Comparison of ENCODE assay signal across 2 cellular contexts in genomic region chr5:101643793-101644192, GRCh38.
A peak's percentile ranks its signal among the peaks of the same experiment; 100 is the strongest.
TF ChIP-seq lines count a peak whose summit lies in the region.

No MANE protein-coding gene starts in this region.

TF ChIP-seq in HepG2, 621 proteins besides CTCF, POLR2A, EP300 and RAD21:
- TF ChIP-seq CREB1 (IDR thresholded peaks at IDR 0.05) (peak; percentile 78), CREB1 (CRISPR knock-in tag; IDR thresholded peaks at IDR 0.05) (no peak), ZNF772 (CRISPR knock-in tag; IDR thresholded peaks at IDR 0.05) (no peak), MAFK (conservative IDR thresholded peaks at IDR 0.05 in 1 of 2, IDR thresholded peaks at IDR 0.05 in 1 of 2; ENCODE audit: low read length in 2 of 2) (peak in 1 of 2 experiments; percentile 73; a peak in 3 of 4 replicates), ESRRA (CRISPR knock-in tag; IDR thresholded peaks at IDR 0.05; ENCODE audit: low read depth) (no peak), NFIB (CRISPR knock-in tag; IDR thresholded peaks at IDR 0.05; ENCODE audit: borderline replicate concordance) (no peak), MAFF (IDR thresholded peaks at IDR 0.05; ENCODE audit: low read depth, low read length) (peak; percentile 71), ZC3H13 (CRISPR knock-in tag; IDR thresholded peaks at IDR 0.05) (no peak), SNRNP70 (IDR thresholded peaks at IDR 0.05; ENCODE audit: low read depth, low read length) (no peak), ZBTB4 (CRISPR knock-in tag; IDR thresholded peaks at IDR 0.05; ENCODE audit: borderline replicate concordance) (no peak), FOXA1 (IDR thresholded peaks at IDR 0.05) (no peak), FOXA1 (CRISPR knock-in tag; IDR thresholded peaks at IDR 0.05) (no peak), ZFP36 (IDR thresholded peaks at IDR 0.05; ENCODE audit: borderline replicate concordance, low read depth, low read length, partially characterized antibody) (no peak), ATF7 (IDR thresholded peaks at IDR 0.05) (peak; percentile 90), ATF7 (CRISPR knock-in tag; IDR thresholded peaks at IDR 0.05) (no peak), RBM22 (optimal IDR thresholded peaks at IDR 0.05; ENCODE audit: low read length) (no peak), POGK (CRISPR knock-in tag; conservative IDR thresholded peaks at IDR 0.05) (no peak), ZNF225 (CRISPR knock-in tag; IDR thresholded peaks at IDR 0.05) (no peak), ZNF569 (CRISPR knock-in tag; IDR thresholded peaks at IDR 0.05; ENCODE audit: borderline replicate concordance) (no peak), DMAP1 (CRISPR knock-in tag; IDR thresholded peaks at IDR 0.05) (no peak)
TF ChIP-seq in HepG2: peak in this region for 4.

TF ChIP-seq in K562, 482 proteins besides CTCF, POLR2A, EP300 and RAD21:
- TF ChIP-seq DNMT1 (IDR thresholded peaks at IDR 0.05), result no peak
- TF ChIP-seq FOXA1 (IDR thresholded peaks at IDR 0.05; ENCODE audit: borderline replicate concordance), result no peak
- no peak for TF ChIP-seq BRD9 (IDR thresholded peaks at IDR 0.05; ENCODE audit: low read depth, partially characterized antibody)
- peak; percentile 43; the same call in 1 of the 2 replicates for TF ChIP-seq ZNF316 (IDR thresholded peaks at IDR 0.05)
- TF ChIP-seq PRMT5 (CRISPR knock-in tag; IDR thresholded peaks at IDR 0.05), result no peak
- TF ChIP-seq C11orf30 (IDR thresholded peaks at IDR 0.05; ENCODE audit: low read depth), result peak; percentile 27; the same call in 1 of the 2 replicates
- peak; percentile 21; the same call in 1 of the 2 replicates for TF ChIP-seq ATF3 (IDR thresholded peaks at IDR 0.05)
- TF ChIP-seq ATF3 (CRISPR knock-in tag; conservative IDR thresholded peaks at IDR 0.05), result no peak
TF ChIP-seq in K562: peak in this region for 3.
